In genomic region chr2:74032909-74033261, GRCh38 we compare ENCODE assay signal across 10 cellular contexts. TPM values are rescaled to one million over a fixed set of nuclear protein-coding genes. Genes with fewer than 3 reads are reported as not detected.
A peak's percentile ranks its signal among the peaks of the same experiment; 100 is the strongest.
DNase-seq lines count a peak whose midpoint lies in the region; ATAC-seq and TF ChIP-seq lines count a peak whose summit lies in the region.
"Had no signal": no experiment of that assay in that cellular context is flagged by ENCODE, and none has a peak within 500 bp of the region (broad histone marks: within the 10 kb centered on the region; RNA-seq: fewer than 3 reads in every experiment).

No MANE protein-coding gene starts in this region.

- intact Hi-C loops in upper lobe of right lung (cut with DNase I), result no loop called here

- H3K36me3 Mint-ChIP-seq in mesothelial cell of epicardium (peaks cover 3% of the 10 kb centered on the region), osteocyte (ENCODE audit: unreplicated experiment) (peaks cover 4% of the 10 kb centered on the region)

- H3K9me3 Mint-ChIP-seq in mesothelial cell of epicardium (peaks cover 3% of the 10 kb centered on the region), osteocyte (ENCODE audit: unreplicated experiment) (no peaks in the 10 kb centered on the region)

- H3K4me1 ChIP-seq in upper lobe of right lung, result peaks cover 39% of the 10 kb centered on the region

- H3K36me3 ChIP-seq in upper lobe of right lung, result no peaks in the 10 kb centered on the region
- H3K36me3 ChIP-seq: thoracic aorta had no signal

- no peak for DNase-seq in Jurkat, Clone E6-1 (ENCODE audit: low read depth, low spot score)
- DNase-seq in mesothelial cell of epicardium (ENCODE audit: low spot score in 2 of 2, unreplicated experiment in 2 of 2) (no peak), foreskin fibroblast (no peak), upper lobe of right lung (no peak), amygdala (lab: John Stamatoyannopoulos, UW) (no peak), osteocyte (ENCODE audit: extremely low spot score, unreplicated experiment) (no peak)

- no peaks in the 10 kb centered on the region for H3K9me3 ChIP-seq in upper lobe of right lung
- H3K9me3 ChIP-seq: thoracic aorta had no signal

- H3K27me3 Mint-ChIP-seq in mesothelial cell of epicardium (ENCODE audit: low read depth), result no peaks in the 10 kb centered on the region
- no peaks in the 10 kb centered on the region for H3K27me3 Mint-ChIP-seq in osteocyte (ENCODE audit: unreplicated experiment)

- H3K27ac Mint-ChIP-seq in mesothelial cell of epicardium (peak overlapping the region; percentile 71), osteocyte (ENCODE audit: unreplicated experiment) (no peak overlapping the region)

- peaks cover 47% of the 10 kb centered on the region for H3K4me1 Mint-ChIP-seq in mesothelial cell of epicardium
- H3K4me1 Mint-ChIP-seq in osteocyte (ENCODE audit: unreplicated experiment), result peaks cover 37% of the 10 kb centered on the region

- no peaks in the 10 kb centered on the region for H3K27me3 ChIP-seq in upper lobe of right lung

- ATAC-seq in GM18858 (IDR thresholded peaks at IDR 0.05; ENCODE audit: unreplicated experiment), result peak; percentile 13
- ATAC-seq in GM21737 (IDR thresholded peaks at IDR 0.05; ENCODE audit: unreplicated experiment), result peak; percentile 19
- no peak for ATAC-seq in upper lobe of right lung

- H3K27ac ChIP-seq in upper lobe of right lung, result no peak overlapping the region
- H3K27ac ChIP-seq: thoracic aorta had no signal

- no peak overlapping the region for H3K4me3 Mint-ChIP-seq in mesothelial cell of epicardium
- no peak overlapping the region for H3K4me3 Mint-ChIP-seq in osteocyte (ENCODE audit: unreplicated experiment)
- H3K4me3 Mint-ChIP-seq: nephron progenitor cell had no signal

- H3K4me3 ChIP-seq in Jurkat, Clone E6-1 (ENCODE audit: low read length), result peak overlapping the region; percentile 17; the same call in 1 of the 2 replicates
- H3K4me3 ChIP-seq in foreskin fibroblast (ENCODE audit: low read depth in 1 of 2, low read length in 2 of 2), result peak overlapping the region in 1 of 2 donors; percentile 4
- H3K4me3 ChIP-seq in upper lobe of right lung, result no peak overlapping the region
- H3K4me3 ChIP-seq: thoracic aorta had no signal

- TF ChIP-seq CTCF in mesothelial cell of epicardium (IDR thresholded peaks at IDR 0.05; ENCODE audit: unreplicated experiment), result no peak
- no peak for TF ChIP-seq CTCF in foreskin fibroblast (IDR thresholded peaks at IDR 0.05; ENCODE audit: low read depth, low read length)
- no peak for TF ChIP-seq CTCF in upper lobe of right lung (IDR thresholded peaks at IDR 0.05)
- no peak for TF ChIP-seq CTCF in osteocyte (IDR thresholded peaks at IDR 0.05)

RNA-seq across cellular contexts. Expression of gene TET3, which starts 48.2 kb away (rescaled TPM):
- 7.7 TPM for polyA plus RNA-seq in Jurkat, Clone E6-1 (2012; ENCODE audit: insufficient read depth, insufficient read length)
- total RNA-seq in mesothelial cell of epicardium (39.6 to 42.6 TPM (median 41.2 TPM) in 3 replicates), upper lobe of right lung (19.9 TPM), osteocyte (26.5 and 27.5 TPM in 2 replicates)
